ENCODE assay signal across 9 cellular contexts in genomic region chr2:69774984-69775982, GRCh38. TPM values are rescaled to one million over a fixed set of nuclear protein-coding genes. Genes with fewer than 3 reads are reported as not detected.
DNase-seq lines count a peak whose midpoint lies in the region; ATAC-seq, FAIRE-seq and TF ChIP-seq lines count a peak whose summit lies in the region.
"Had no signal": no experiment of that assay in that cellular context is flagged by ENCODE, and none has a peak within 500 bp of the region (broad histone marks: within the 10 kb centered on the region; RNA-seq: fewer than 3 reads in every experiment).

No MANE protein-coding gene starts in this region.

- no peaks in the 10 kb centered on the region for H3K9me3 ChIP-seq in aorta (ENCODE audit: control insufficient read depth, low read length)

- H3K27me3 Mint-ChIP-seq in activated naive CD4-positive, alpha-beta T cell treated with anti-CD3 and anti-CD28 coated beads, Interleukin-2, amount 50 U/mL, for 24 hours = no peaks in the 10 kb centered on the region
- H3K27me3 Mint-ChIP-seq in nephron (ENCODE audit: low read depth) = no peaks in the 10 kb centered on the region

- TF ChIP-seq POLR2A in GM12891 (IDR thresholded peaks at IDR 0.05; ENCODE audit: low read depth, low read length) (no peak), lower leg skin (IDR thresholded peaks at IDR 0.05) (no peak)

- peak; percentile 49 for ATAC-seq in GM21619 (IDR thresholded peaks at IDR 0.05; ENCODE audit: unreplicated experiment)
- no peak for ATAC-seq in aorta (ENCODE audit: low FRiP score)

- WGBS in aorta, 2 donors = 21 to 25% methylated on average over 7 of the region's 7 CpGs
- 78 to 79% methylated on average over 7 of the region's 7 CpGs for WGBS in lower leg skin, 2 donors

- peak; percentile 35 for FAIRE-seq in GM12891 (lab: Jason Lieb, UNC)

- H3K27ac ChIP-seq in aorta (ENCODE audit: low read depth in 1 of 2, low read length in 2 of 2) = peak overlapping the region in 1 of 2 donors; percentile 29

- in situ Hi-C loops in G401 (cut with HindIII; ENCODE audit: low sequenced_read_pairs) = no loop called here

- no peaks in the 10 kb centered on the region for H3K9me3 Mint-ChIP-seq in activated naive CD4-positive, alpha-beta T cell treated with anti-CD3 and anti-CD28 coated beads, Interleukin-2, amount 50 U/mL, for 24 hours
- H3K9me3 Mint-ChIP-seq in nephron = peaks cover 13% of the 10 kb centered on the region

- no peak for DNase-seq in GM12891 (ENCODE audit: insufficient read length, low spot score)
- DNase-seq in aorta = no peak
- DNase-seq in G401 (ENCODE audit: low spot score) = no peak
- DNase-seq in T-helper 9 cell = no peak
- DNase-seq in lower leg skin (ENCODE audit: low spot score in 2 of 2) = no peak
- DNase-seq: MV-4-11 had no signal

- peaks cover 43% of the 10 kb centered on the region for H3K4me1 Mint-ChIP-seq in activated naive CD4-positive, alpha-beta T cell treated with anti-CD3 and anti-CD28 coated beads, Interleukin-2, amount 50 U/mL, for 24 hours
- peaks cover 27% of the 10 kb centered on the region for H3K4me1 Mint-ChIP-seq in nephron

- H3K27me3 ChIP-seq in aorta (ENCODE audit: control insufficient read depth in 1 of 2, insufficient read depth in 2 of 2, low read length in 1 of 2) = no peaks in the 10 kb centered on the region

- H3K36me3 ChIP-seq in aorta (ENCODE audit: control insufficient read depth in 1 of 2, insufficient read depth in 2 of 2, low read length in 1 of 2) = no peaks in the 10 kb centered on the region

- intact Hi-C loops in aorta (cut with DNase I) (no loop called here), lower leg skin (cut with DNase I; ENCODE audit: low total_unique reads) (no loop called here)

- H3K4me3 ChIP-seq in aorta (ENCODE audit: low read length in 2 of 2) = peak overlapping the region in 1 of 2 donors; percentile 11
- H3K4me3 ChIP-seq in lower leg skin (ENCODE audit: low read depth, poor library complexity, severe bottlenecking) = no peak overlapping the region

- H3K27ac Mint-ChIP-seq in activated naive CD4-positive, alpha-beta T cell treated with anti-CD3 and anti-CD28 coated beads, Interleukin-2, amount 50 U/mL, for 24 hours = peak overlapping the region; percentile 60
- peak overlapping the region; percentile 81 to 92 (median 82) for H3K27ac Mint-ChIP-seq in nephron

- peak overlapping the region; percentile 69 for H3K4me3 Mint-ChIP-seq in activated naive CD4-positive, alpha-beta T cell treated with anti-CD3 and anti-CD28 coated beads, Interleukin-2, amount 50 U/mL, for 24 hours
- H3K4me3 Mint-ChIP-seq in nephron = no peak overlapping the region

- H3K4me1 ChIP-seq in aorta (ENCODE audit: control insufficient read depth in 1 of 2, insufficient read depth in 2 of 2, low read length in 2 of 2) = peaks cover 2 to 7% of the 10 kb centered on the region in 2 donors

- no peaks in the 10 kb centered on the region for H3K36me3 Mint-ChIP-seq in activated naive CD4-positive, alpha-beta T cell treated with anti-CD3 and anti-CD28 coated beads, Interleukin-2, amount 50 U/mL, for 24 hours
- peaks cover 14% of the 10 kb centered on the region for H3K36me3 Mint-ChIP-seq in nephron (ENCODE audit: low read depth)

- no peak for TF ChIP-seq CTCF in nephron (IDR thresholded peaks at IDR 0.05; ENCODE audit: unreplicated experiment in 3 of 3)
- no peak for TF ChIP-seq CTCF in lower leg skin (IDR thresholded peaks at IDR 0.05)

TF ChIP-seq in GM12891, 5 proteins besides CTCF, POLR2A, EP300 and RAD21:
- TF ChIP-seq PAX5 (IDR thresholded peaks at IDR 0.05; ENCODE audit: insufficient read depth, low read length, severe bottlenecking) (no peak), POLR2AphosphoS5 (IDR thresholded peaks at IDR 0.05; ENCODE audit: low read depth, low read length) (no peak), SPI1 (IDR thresholded peaks at IDR 0.05; ENCODE audit: low read depth, low read length) (peak; percentile 76), POU2F2 (IDR thresholded peaks at IDR 0.05; ENCODE audit: low read depth, low read length) (peak; percentile 85), TAF1 (IDR thresholded peaks at IDR 0.05; ENCODE audit: low read depth, low read length) (no peak)

RNA-seq across cellular contexts. Expression of gene ANXA4, which starts 33.3 kb away (rescaled TPM):
- 51.1 TPM for polyA plus RNA-seq in GM12891 (2012; ENCODE audit: low read depth, missing spikeins)
- 100 to 1,000 TPM in 1 of 2 donors, 10 to 100 TPM in 1; 94.6 to 120 TPM for total RNA-seq in aorta
- polyA plus RNA-seq in aorta = 10 to 100 TPM; 73.0 to 89.8 TPM
- 64.8 and 85.8 TPM in 2 replicates for total RNA-seq in G401 (2014; rRNA removed; shearing (Covaris generic))
- total RNA-seq in lower leg skin = 100 to 1,000 TPM in 1 of 4 donors, 10 to 100 TPM in 3; 60.2 to 107 (median 64.9) TPM

RNA-seq across cellular contexts. Expression of gene GMCL1, which starts 54.2 kb away (rescaled TPM):
- 4.5 TPM for polyA plus RNA-seq in GM12891 (2012; ENCODE audit: low read depth, missing spikeins)
- total RNA-seq in aorta = 10 to 100 TPM; 16.1 to 16.9 TPM
- polyA plus RNA-seq in aorta = 10 to 100 TPM; 10.8 to 13.3 TPM
- 10.2 and 15.9 TPM in 2 replicates for total RNA-seq in G401 (2014; rRNA removed; shearing (Covaris generic))
- total RNA-seq in lower leg skin = 10 to 100 TPM; 10.2 to 15.6 (median 12.1) TPM
